ENCODE assay signal across 16 cellular contexts in the genomic region with DNA sequence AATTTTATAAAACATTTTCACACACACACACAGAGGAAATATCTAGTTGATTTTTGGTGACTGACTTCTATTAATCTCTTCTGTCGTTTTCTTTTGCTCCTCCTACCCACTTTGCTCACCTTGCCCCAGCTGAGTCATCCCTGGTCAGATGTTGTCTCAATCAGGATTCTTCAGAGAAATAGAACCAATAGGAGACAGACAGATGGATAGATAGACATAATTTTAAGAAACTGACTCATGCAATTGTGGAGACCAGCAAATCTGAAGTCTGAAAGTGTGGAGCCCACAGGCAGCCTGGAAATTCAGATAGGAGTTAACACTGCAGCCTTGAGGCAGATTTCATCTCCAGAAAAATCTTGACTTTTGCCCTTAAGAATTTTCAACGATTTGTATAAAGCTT. TPM values are rescaled to one million over a fixed set of nuclear protein-coding genes. Genes with fewer than 3 reads are reported as not detected.
DNase-seq lines count a peak whose midpoint lies in the region; ATAC-seq and TF ChIP-seq lines count a peak whose summit lies in the region.
"Had no signal": no experiment of that assay in that cellular context is flagged by ENCODE, and none has a peak within 500 bp of the region (broad histone marks: within the 10 kb centered on the region; RNA-seq: fewer than 3 reads in every experiment).

No MANE protein-coding gene starts in this region.

- no peaks in the 10 kb centered on the region for H3K27me3 ChIP-seq in right cardiac atrium (ENCODE audit: control insufficient read depth, insufficient read depth)
- H3K27me3 ChIP-seq: SJSA1, uterus had no signal

- ATAC-seq in WTC11 (no peak), right cardiac atrium (no peak)
- ATAC-seq: sciatic nerve had no signal

- CTCF ChIA-PET in Calu3 (lab: Charles Lee), result no interaction called here
- CTCF ChIA-PET in WTC11 (lab: Charles Lee), result interaction anchor here (1.5 kb wide), 1 partner anchor 9 kb away, joined by 3 read pairs; no protein-coding TSS in a partner anchor

- H3K4me1 Mint-ChIP-seq in Calu3 (ENCODE audit: low read depth, unreplicated experiment), result peaks cover 16% of the 10 kb centered on the region
- H3K4me1 Mint-ChIP-seq in WTC11, result peaks cover 3% of the 10 kb centered on the region; the same call in 1 of the 2 replicates

- H3K9me3 Mint-ChIP-seq in Calu3 (ENCODE audit: low read depth, unreplicated experiment), result no peaks in the 10 kb centered on the region
- H3K9me3 Mint-ChIP-seq in WTC11, result peaks cover 9% of the 10 kb centered on the region

- H3K27ac ChIP-seq in right cardiac atrium (ENCODE audit: low read length), result no peak overlapping the region
- H3K27ac ChIP-seq: SJSA1, uterus had no signal

- WGBS in right cardiac atrium, result 53% methylated on average over 2 of the region's 2 CpGs

- H3K4me3 Mint-ChIP-seq in Calu3 (ENCODE audit: low read depth, unreplicated experiment) (no peak overlapping the region), WTC11 (no peak overlapping the region)

- TF ChIP-seq CTCF in Calu3 (IDR thresholded peaks at IDR 0.05; ENCODE audit: unreplicated experiment) (no peak), fibroblast of pulmonary artery (IDR thresholded peaks at IDR 0.05; ENCODE audit: low read length, missing control alignments) (no peak), WTC11 (IDR thresholded peaks at IDR 0.05) (no peak)

- H3K4me3 ChIP-seq in fibroblast of pulmonary artery (replicated peaks; ENCODE audit: low read depth, low read length) (no peak overlapping the region), right cardiac atrium (ENCODE audit: low read length) (no peak overlapping the region)
- H3K4me3 ChIP-seq: lung, SJSA1, uterus had no signal

- no peaks in the 10 kb centered on the region for H3K27me3 Mint-ChIP-seq in Calu3 (ENCODE audit: unreplicated experiment)
- no peaks in the 10 kb centered on the region for H3K27me3 Mint-ChIP-seq in WTC11 (ENCODE audit: low read depth)

- no peaks in the 10 kb centered on the region for H3K9me3 ChIP-seq in right cardiac atrium (ENCODE audit: control insufficient read depth, low read length)
- H3K9me3 ChIP-seq: SJSA1, uterus had no signal

- peak overlapping the region; percentile 67 for H3K27ac Mint-ChIP-seq in Calu3 (ENCODE audit: unreplicated experiment)
- H3K27ac Mint-ChIP-seq in WTC11, result no peak overlapping the region

- no TSS peak for BruUV-seq in Calu3 (replicated peaks; lab: Mats Ljungman, UMichigan)

- no peaks in the 10 kb centered on the region for H3K4me1 ChIP-seq in right cardiac atrium (ENCODE audit: control insufficient read depth, insufficient read depth, low read length)
- H3K4me1 ChIP-seq: SJSA1, uterus had no signal

- POLR2A ChIA-PET in WTC11 (lab: Charles Lee), result no interaction called here

- H3K36me3 Mint-ChIP-seq in Calu3 (ENCODE audit: insufficient read depth, unreplicated experiment) (no peaks in the 10 kb centered on the region), WTC11 (no peaks in the 10 kb centered on the region)

- intact Hi-C loops in Calu3 (cut with micrococcal nuclease; ENCODE audit: unreplicated experiment), result no loop called here
- intact Hi-C loops in right cardiac atrium (cut with DNase I), result no loop called here

- peak; percentile 24 for DNase-seq in NK-92 treated with Interleukin-12 subunit alpha and Interleukin-12 subunit beta, amount 100 ng/mL, for 24 hours (lab: John Stamatoyannopoulos, UW)
- no peak for DNase-seq in NK-92 (lab: John Stamatoyannopoulos, UW; ENCODE audit: unreplicated experiment)
- no peak for DNase-seq in Calu3
- peak; percentile 61 for DNase-seq in RPMI7951 (ENCODE audit: low read depth)
- peak; percentile 11 for DNase-seq in fibroblast of pulmonary artery (ENCODE audit: low read depth)
- DNase-seq in WTC11 (ENCODE audit: low spot score), result no peak
- DNase-seq in right cardiac atrium, result no peak
- no peak for DNase-seq in NCI-H526 (lab: John Stamatoyannopoulos, UW)
- DNase-seq: 8988T; activated CD8-positive, alpha-beta memory T cell treated with anti-CD3 and anti-CD28 coated beads, Interleukin-2, amount 50 U/mL, for 4 hours; amygdala; stimulated activated naive CD4-positive, alpha-beta T cell treated with Interleukin-2 at 50 U/mL for 16 hours; uterus had no signal

TF ChIP-seq in WTC11, 78 proteins besides CTCF, POLR2A, EP300 and RAD21:
- TF ChIP-seq FOXP1 (CRISPR knock-in tag; IDR thresholded peaks at IDR 0.05; ENCODE audit: borderline replicate concordance), result no peak
- TF ChIP-seq OVOL2 (CRISPR knock-in tag; IDR thresholded peaks at IDR 0.05; ENCODE audit: borderline replicate concordance), result no peak
- no peak for TF ChIP-seq ZNF532 (CRISPR knock-in tag; IDR thresholded peaks at IDR 0.05; ENCODE audit: borderline replicate concordance)

RNA-seq across cellular contexts. Expression of gene PIK3R1, which starts 37.0 kb away (rescaled TPM):
- total RNA-seq in Calu3 (2022), result 74.8 and 81.5 TPM in 2 replicates
- 19.5 and 24.5 TPM in 2 replicates for total RNA-seq in RPMI7951 (2014; rRNA removed; shearing (Covaris generic))
- 10.1 to 11.3 TPM (median 11.1 TPM) in 3 replicates for total RNA-seq in WTC11 (2021)
- 100 to 1,000 TPM in 3 of 4 donors, 10 to 100 TPM in 1; 64.9 to 170 (median 116) TPM for total RNA-seq in right cardiac atrium
- polyA plus RNA-seq in right cardiac atrium, result 29.7 TPM

Comparison
In these comparisons a context has a peak if more than half of its experiments do, and no peak if none do; other contexts are left out.
1. DNase-seq: peak in NK-92 treated with Interleukin-12 subunit alpha and Interleukin-12 subunit beta, amount 100 ng/mL, for 24 hours (single experiment), RPMI7951 (single experiment) and fibroblast of pulmonary artery (single experiment); none in NK-92 (single experiment), Calu3 (single experiment), WTC11 (single experiment), right cardiac atrium (0 of 3) and NCI-H526 (0 of 2).